Comparison of ENCODE assay signal across 30 cellular contexts in the genomic region with DNA sequence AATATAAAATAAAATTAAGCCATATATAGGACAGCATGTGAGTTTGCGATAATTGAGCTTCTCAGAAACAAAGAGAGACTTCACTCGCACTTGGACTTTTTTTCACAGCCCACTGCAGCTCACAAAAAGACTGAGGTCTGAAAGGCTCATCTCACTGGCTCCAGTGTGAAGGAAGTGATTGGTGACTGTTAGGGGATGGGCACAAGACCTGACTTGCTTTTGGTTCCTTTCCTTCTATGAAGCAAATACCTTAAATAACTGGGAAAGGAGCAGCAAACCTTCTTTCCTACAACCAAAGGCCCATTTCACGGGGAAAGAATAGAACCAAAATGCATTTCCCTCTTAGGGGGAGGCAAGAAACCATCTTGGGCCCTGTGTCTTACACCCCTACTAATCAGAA.
"Had no signal": no experiment of that assay in that cellular context is flagged by ENCODE, and none has a peak within 500 bp of the region (broad histone marks: within the 10 kb centered on the region; RNA-seq: fewer than 3 reads in every experiment).

No MANE protein-coding gene starts in this region.

- H3K4me1 ChIP-seq: ascending aorta, SJCRH30 had no signal

- H3K36me3 Mint-ChIP-seq: activated naive CD4-positive, alpha-beta T cell treated with anti-CD3 and anti-CD28 coated beads, Interleukin-2, amount 50 U/mL, for 24 hours; activated naive CD8-positive, alpha-beta T cell treated with anti-CD3 and anti-CD28 coated beads, Interleukin-2, amount 10 ng/mL, durations not matched to agents 7 days and 5 days had no signal

- ATAC-seq: activated CD8-positive, alpha-beta T cell treated with anti-CD3 and anti-CD28 coated beads for 36 hours had no signal

- H3K27ac Mint-ChIP-seq: activated CD4-positive, alpha-beta T cell treated with anti-CD3 and anti-CD28 coated beads, Interleukin-2, amount 10 ng/mL, durations not matched to agents 24 days and 14 days; activated CD8-positive, alpha-beta T cell treated with anti-CD3 and anti-CD28 coated beads for 36 hours; activated naive CD4-positive, alpha-beta T cell treated with anti-CD3 and anti-CD28 coated beads, Interleukin-2, amount 50 U/mL, for 24 hours; activated naive CD8-positive, alpha-beta T cell treated with anti-CD3 and anti-CD28 coated beads, Interleukin-2, amount 10 ng/mL, durations not matched to agents 7 days and 5 days; activated T-cell treated with anti-CD3 and anti-CD28 coated beads, Interleukin-2, amount 50 U/mL, for 24 hours; activated T-helper 2 cell treated with anti-CD3 and anti-CD28 coated beads, Interferon-gamma antibody, Interleukin-2, Interleukin-4, amounts not matched to agents 10 μg/mL and 5 μg/mL and 100 μg/mL, durations not matched to agents 14 hours and 24 hours and 36 hours had no signal

- H3K4me3 Mint-ChIP-seq: activated CD4-positive, alpha-beta T cell treated with anti-CD3 and anti-CD28 coated beads, Interleukin-2, amount 10 ng/mL, durations not matched to agents 24 days and 14 days; activated CD8-positive, alpha-beta T cell treated with anti-CD3 and anti-CD28 coated beads for 36 hours; activated naive CD4-positive, alpha-beta T cell treated with anti-CD3 and anti-CD28 coated beads, Interleukin-2, amount 50 U/mL, for 24 hours; activated naive CD8-positive, alpha-beta T cell treated with anti-CD3 and anti-CD28 coated beads, Interleukin-2, amount 10 ng/mL, durations not matched to agents 7 days and 5 days; activated T-cell treated with anti-CD3 and anti-CD28 coated beads, Interleukin-2, amount 50 U/mL, for 24 hours had no signal

- DNase-seq: activated CD4-positive, alpha-beta T cell treated with anti-CD3 and anti-CD28 coated beads, Interleukin-2, amount 10 ng/mL, durations not matched to agents 24 days and 14 days; activated CD4-positive, alpha-beta T cell treated with anti-CD3 and anti-CD28 coated beads, Interleukin-2, amount 50 U/mL, for 4 hours; activated CD8-positive, alpha-beta T cell treated with anti-CD3 and anti-CD28 coated beads for 36 hours; activated gamma-delta T cell; activated naive CD4-positive, alpha-beta T cell treated with Interleukin-2 at 50 U/mL for 16 hours; activated naive CD8-positive, alpha-beta T cell treated with anti-CD3 and anti-CD28 coated beads, Interleukin-2, amount 10 ng/mL, durations not matched to agents 7 days and 5 days; activated T-cell treated with anti-CD3 and anti-CD28 coated beads, Interleukin-2, amount 50 U/mL, for 24 hours; amygdala; Kasumi-1; NCI-H1092 treated with DMSO at 0.1 percent for 48 hours; NCI-H1417; NCI-H146; NCI-H187; NCI-H2029 treated with DMSO at 0.1 percent for 48 hours; NCI-H2107; NCI-H2171; NCI-H510A; NCI-H526; NCI-H748 treated with DMSO at 0.1 percent for 48 hours; NK-92 treated with Interleukin-12 subunit alpha and Interleukin-12 subunit beta, amount 100 ng/mL, for 24 hours; PC-9; SHP77; SJCRH30; T1000 had no signal

- H2AFZ ChIP-seq: PC-9 had no signal

- H3K4me2 ChIP-seq: PC-9 had no signal

- H3K4me1 Mint-ChIP-seq: activated CD4-positive, alpha-beta T cell treated with anti-CD3 and anti-CD28 coated beads, Interleukin-2, amount 10 ng/mL, durations not matched to agents 24 days and 14 days; activated naive CD4-positive, alpha-beta T cell treated with anti-CD3 and anti-CD28 coated beads, Interleukin-2, amount 50 U/mL, for 24 hours; activated naive CD8-positive, alpha-beta T cell treated with anti-CD3 and anti-CD28 coated beads, Interleukin-2, amount 10 ng/mL, durations not matched to agents 7 days and 5 days had no signal

- H3K27ac ChIP-seq: ascending aorta, PC-9, SJCRH30, SK-N-MC had no signal

- FAIRE-seq: RCC 7860, TTC549 had no signal

- H3K4me3 ChIP-seq: ascending aorta, PC-9, SJCRH30, SK-N-MC had no signal

- H3K9me3 Mint-ChIP-seq: activated naive CD4-positive, alpha-beta T cell treated with anti-CD3 and anti-CD28 coated beads, Interleukin-2, amount 50 U/mL, for 24 hours had no signal

- H3K36me3 ChIP-seq: ascending aorta, SJCRH30 had no signal

- H3K27me3 ChIP-seq: ascending aorta, SJCRH30 had no signal

- H3K9me3 ChIP-seq: ascending aorta, SJCRH30 had no signal
